Comparison of ENCODE assay signal across 15 cellular contexts in genomic region chr21:36122977-36123376, GRCh38. TPM values are rescaled to one million over a fixed set of nuclear protein-coding genes. Genes with fewer than 3 reads are reported as not detected.
DNase-seq lines count a peak whose midpoint lies in the region; ATAC-seq, FAIRE-seq and TF ChIP-seq lines count a peak whose summit lies in the region.
"Had no signal": no experiment of that assay in that cellular context is flagged by ENCODE, and none has a peak within 500 bp of the region (broad histone marks: within the 10 kb centered on the region; RNA-seq: fewer than 3 reads in every experiment).

No MANE protein-coding gene starts in this region.

- DNase-seq in NCI-H82 (lab: John Stamatoyannopoulos, UW), result peak; percentile 16
- no peak for DNase-seq in NCI-H82 treated with DMSO at 0.1 percent for 48 hours (lab: John Stamatoyannopoulos, UW; ENCODE audit: unreplicated experiment)
- DNase-seq in PC-3, result no peak
- DNase-seq in endothelial cell of umbilical vein (ENCODE audit: low read depth, low spot score), result peak; percentile 11
- no peak for DNase-seq in spleen
- DNase-seq: ACHN; activated CD4-positive, CD25-positive, alpha-beta regulatory T cell; NCI-H187 treated with DMSO at 0.1 percent for 48 hours; stimulated activated CD4-positive, alpha-beta T cell treated with anti-CD3 and anti-CD28 coated beads, Interleukin-1b, Interleukin-23, amount 100 ng/mL, for 48 hours; stimulated activated naive CD8-positive, alpha-beta T cell treated with anti-CD3 and anti-CD28 coated beads, Interleukin-15, amount 100 ng/mL, for 72 hours had no signal

- ATAC-seq in PC-3 (no peak), HG03097 (IDR thresholded peaks at IDR 0.05; ENCODE audit: low FRiP score, unreplicated experiment) (no peak), HG03108 (IDR thresholded peaks at IDR 0.05; ENCODE audit: unreplicated experiment) (no peak), HG02588 (IDR thresholded peaks at IDR 0.05; ENCODE audit: unreplicated experiment) (no peak)
- ATAC-seq: natural killer cell treated with Interleukin-12 subunit alpha and Interleukin-12 subunit beta and Interleukin-15 and Interleukin-18, amount 100 ng/mL, for 72 hours; stimulated activated naive CD8-positive, alpha-beta T cell treated with anti-CD3 and anti-CD28 coated beads, Interleukin-15, amount 100 ng/mL, for 72 hours had no signal

- no peak overlapping the region for H3K9ac ChIP-seq in PC-3 (ENCODE audit: low read length)
- no peak overlapping the region for H3K9ac ChIP-seq in endothelial cell of umbilical vein (replicated peaks; ENCODE audit: extremely low read depth, insufficient read depth, low read length)

- H3K9me1 ChIP-seq in endothelial cell of umbilical vein (replicated peaks; ENCODE audit: control insufficient read depth, extremely low read depth, insufficient read depth, low read length), result no peaks in the 10 kb centered on the region

- CTCF ChIA-PET in PC-3 (lab: Charles Lee) (no interaction called here), endothelial cell of umbilical vein (lab: Charles Lee) (interaction anchor here (0.6 to 2.5 kb wide), 12 partner anchors 9 to 275 kb away, joined by 3 to 13 read pairs (median 3); no protein-coding TSS in a partner anchor)

- WGBS in spleen, 5 donors, result 53 to 73% (median 61%) methylated on average over 4 of the region's 4 CpGs

- H3K36me3 ChIP-seq in PC-3 (ENCODE audit: low read depth, low read length) (no peaks in the 10 kb centered on the region), endothelial cell of umbilical vein (ENCODE audit: control insufficient read depth in 2 of 2, extremely low read depth in 1 of 2, insufficient read depth in 2 of 2, low read length in 2 of 2) (no peaks in the 10 kb centered on the region), spleen (no peaks in the 10 kb centered on the region)

- H3K4me3 ChIP-seq in PC-3 (ENCODE audit: low read length) (no peak overlapping the region), endothelial cell of umbilical vein (replicated peaks in 1 of 3; ENCODE audit: insufficient read depth in 1 of 3, low read depth in 1 of 3, low read length in 3 of 3) (no peak overlapping the region), spleen (no peak overlapping the region)

- POLR2A ChIA-PET in PC-3 (lab: Charles Lee; ENCODE audit: unreplicated experiment) (no interaction called here), endothelial cell of umbilical vein (lab: Charles Lee) (no interaction called here)

- H3K9me3 ChIP-seq in PC-3 (ENCODE audit: low read length) (no peaks in the 10 kb centered on the region), endothelial cell of umbilical vein (replicated peaks; ENCODE audit: control insufficient read depth, insufficient read depth, low read length) (no peaks in the 10 kb centered on the region), spleen (no peaks in the 10 kb centered on the region)

- H3K27me3 ChIP-seq in PC-3 (ENCODE audit: low read length) (no peaks in the 10 kb centered on the region), endothelial cell of umbilical vein (ENCODE audit: control insufficient read depth in 2 of 2, insufficient read depth in 2 of 2, low read length in 2 of 2) (peaks cover 3% of the 10 kb centered on the region in 2 experiments), spleen (replicated peaks in 1 of 7) (no peaks in the 10 kb centered on the region)

- H3K9me2 ChIP-seq in PC-3 (replicated peaks; ENCODE audit: low read length), result no peaks in the 10 kb centered on the region

- no peaks in the 10 kb centered on the region for H3K79me2 ChIP-seq in PC-3 (ENCODE audit: low read length)
- no peaks in the 10 kb centered on the region for H3K79me2 ChIP-seq in endothelial cell of umbilical vein (ENCODE audit: control insufficient read depth, insufficient read depth, low read length)

- H3K4me1 ChIP-seq in PC-3 (ENCODE audit: insufficient read depth, low read length) (peaks cover 19% of the 10 kb centered on the region), endothelial cell of umbilical vein (ENCODE audit: control insufficient read depth, extremely low read depth, insufficient read depth, low read length) (no peaks in the 10 kb centered on the region), spleen (peaks cover 0 to 13% (median 3%) of the 10 kb centered on the region in 6 donors)

- H3K4me2 ChIP-seq in PC-3 (ENCODE audit: low read length) (no peak overlapping the region), endothelial cell of umbilical vein (ENCODE audit: insufficient read depth, low read length) (no peak overlapping the region)

- H3K27ac ChIP-seq in PC-3 (ENCODE audit: low read length), result no peak overlapping the region
- no peak overlapping the region for H3K27ac ChIP-seq in endothelial cell of umbilical vein (ENCODE audit: insufficient read depth, low read depth, low read length)
- no peak overlapping the region for H3K27ac ChIP-seq in spleen

- no TSS peak for BruUV-seq in PC-3 (replicated peaks; lab: Mats Ljungman, UMichigan)
- BruUV-seq in endothelial cell of umbilical vein (replicated peaks; lab: Mats Ljungman, UMichigan), result no TSS peak

- no peak overlapping the region for H2AFZ ChIP-seq in PC-3 (ENCODE audit: low read length)
- no peak overlapping the region for H2AFZ ChIP-seq in endothelial cell of umbilical vein (ENCODE audit: low read depth, low read length)

- TF ChIP-seq POLR2A in endothelial cell of umbilical vein (IDR thresholded peaks at IDR 0.05; ENCODE audit: low read depth, low read length), result no peak
- no peak for TF ChIP-seq POLR2A in spleen (IDR thresholded peaks at IDR 0.05)

- peak; percentile 34 for TF ChIP-seq CTCF in PC-3 (conservative IDR thresholded peaks at IDR 0.05; ENCODE audit: low read depth, low read length)
- TF ChIP-seq CTCF in endothelial cell of umbilical vein (IDR thresholded peaks at IDR 0.05; ENCODE audit: extremely low read depth in 1 of 2, insufficient read depth in 1 of 2, low read depth in 1 of 2, low read length in 2 of 2), result peak; percentile 8 to 41
- TF ChIP-seq CTCF in spleen (IDR thresholded peaks at IDR 0.05 in 8 of 11, conservative IDR thresholded peaks at IDR 0.05 in 3 of 11), result peak in 7 of 11 experiments; percentile 11 to 47 (median 33)

- dilution Hi-C loops in endothelial cell of umbilical vein (cut with MboI; ENCODE audit: extremely low pct_ligation_motif_present, low sequenced_read_pairs), result no loop called here

- H4K20me1 ChIP-seq in PC-3 (ENCODE audit: low read length), result no peaks in the 10 kb centered on the region
- no peaks in the 10 kb centered on the region for H4K20me1 ChIP-seq in endothelial cell of umbilical vein (replicated peaks; ENCODE audit: control insufficient read depth, extremely low read depth, insufficient read depth, low read length)

- intact Hi-C loops in PC-3 (cut with micrococcal nuclease) (no loop called here), endothelial cell of umbilical vein (cut with micrococcal nuclease) (no loop called here), spleen (cut with DNase I; ENCODE audit: low total_unique reads) (no loop called here)

- FAIRE-seq in endothelial cell of umbilical vein (lab: Jason Lieb, UNC), result peak; percentile 75
- FAIRE-seq: RCC 7860 had no signal

- no peaks in the 10 kb centered on the region for H3F3A ChIP-seq in PC-3 (ENCODE audit: low read length, unreplicated experiment)

TF ChIP-seq in endothelial cell of umbilical vein, 7 proteins besides CTCF, POLR2A, EP300 and RAD21 (continues in another document):
- TF ChIP-seq FOS (IDR thresholded peaks at IDR 0.05; ENCODE audit: borderline replicate concordance, insufficient read depth, low read length) (no peak), MAX (IDR thresholded peaks at IDR 0.05; ENCODE audit: insufficient read depth, insufficient read length) (no peak), EZH2 (IDR thresholded peaks at IDR 0.05; ENCODE audit: borderline replicate concordance, low read depth, low read length, severe bottlenecking) (no peak), MYC (IDR thresholded peaks at IDR 0.05; ENCODE audit: low read depth, low read length) (no peak)

RNA-seq across cellular contexts. Expression of gene CBR3, which starts 11.9 kb away (rescaled TPM):
- total RNA-seq in PC-3 (2014; rRNA removed) (49.3 and 56.3 TPM in 2 replicates), endothelial cell of umbilical vein (10.8 and 13.3 TPM in 2 replicates), spleen (1 to 10 TPM; 1.4 to 3.4 (median 2.9) TPM)
- polyA plus RNA-seq in endothelial cell of umbilical vein (8.5 and 9.7 TPM in 2 replicates), spleen (1 to 10 TPM; 1.7 to 4.5 (median 4.0) TPM)
- polyA plus RNA-seq in endothelial cell of umbilical vein (2011; cell fraction: cytosol; rRNA removed), result 9.2 and 9.8 TPM in 2 replicates
- polyA plus RNA-seq in endothelial cell of umbilical vein (2011; cell fraction: nucleus; rRNA removed), result 2.9 and 4.0 TPM in 2 replicates
- 17.7 and 18.2 TPM in 2 replicates for polyA plus RNA-seq in endothelial cell of umbilical vein (2012)
- 4.0 and 5.8 TPM in 2 replicates for polyA minus RNA-seq in endothelial cell of umbilical vein
- polyA minus RNA-seq in endothelial cell of umbilical vein (2011; cell fraction: cytosol; rRNA and poly(A)+ RNA removed), result 4.5 TPM
- 0.77 and 2.6 TPM in 2 replicates for polyA minus RNA-seq in endothelial cell of umbilical vein (2011; cell fraction: nucleus; rRNA and poly(A)+ RNA removed)

RNA-seq across cellular contexts. Expression of gene DOP1B, which starts 33.6 kb away (rescaled TPM):
- 7.0 and 8.9 TPM in 2 replicates for total RNA-seq in PC-3 (2014; rRNA removed)
- total RNA-seq in endothelial cell of umbilical vein, result 9.3 and 9.9 TPM in 2 replicates
- polyA plus RNA-seq in endothelial cell of umbilical vein, result 3.7 and 4.0 TPM in 2 replicates
- 3.2 and 3.9 TPM in 2 replicates for polyA plus RNA-seq in endothelial cell of umbilical vein (2011; cell fraction: cytosol; rRNA removed)
- 5.9 and 10.1 TPM in 2 replicates for polyA plus RNA-seq in endothelial cell of umbilical vein (2011; cell fraction: nucleus; rRNA removed)
- 6.7 and 7.3 TPM in 2 replicates for polyA plus RNA-seq in endothelial cell of umbilical vein (2012)
- polyA minus RNA-seq in endothelial cell of umbilical vein, result 6.9 and 8.3 TPM in 2 replicates
- 1.8 TPM for polyA minus RNA-seq in endothelial cell of umbilical vein (2011; cell fraction: cytosol; rRNA and poly(A)+ RNA removed)
- polyA minus RNA-seq in endothelial cell of umbilical vein (2011; cell fraction: nucleus; rRNA and poly(A)+ RNA removed), result 7.9 and 9.7 TPM in 2 replicates
- total RNA-seq in spleen, result 10 to 100 TPM; 20.8 to 29.2 (median 23.3) TPM
- 1 to 10 TPM; 2.9 to 4.9 (median 3.1) TPM for polyA plus RNA-seq in spleen

RNA-seq across cellular contexts. Expression of gene CBR1, which starts 53.2 kb away (rescaled TPM):
- total RNA-seq in PC-3 (2014; rRNA removed) (297 and 343 TPM in 2 replicates), endothelial cell of umbilical vein (37.2 and 41.3 TPM in 2 replicates), spleen (100 to 1,000 TPM in 1 of 7 donors, 10 to 100 TPM in 6; 30.7 to 128 (median 38.4) TPM)
- polyA plus RNA-seq in endothelial cell of umbilical vein (124 and 164 TPM in 2 replicates), spleen (10 to 100 TPM; 31.6 to 63.0 (median 52.7) TPM)
- 68.9 and 77.6 TPM in 2 replicates for polyA plus RNA-seq in endothelial cell of umbilical vein (2011; cell fraction: cytosol; rRNA removed)
- polyA plus RNA-seq in endothelial cell of umbilical vein (2011; cell fraction: nucleus; rRNA removed), result 27.9 and 28.0 TPM in 2 replicates
- 42.1 and 46.3 TPM in 2 replicates for polyA plus RNA-seq in endothelial cell of umbilical vein (2012)
- polyA minus RNA-seq in endothelial cell of umbilical vein, result 32.2 and 43.4 TPM in 2 replicates
- 87.5 TPM for polyA minus RNA-seq in endothelial cell of umbilical vein (2011; cell fraction: cytosol; rRNA and poly(A)+ RNA removed)
- polyA minus RNA-seq in endothelial cell of umbilical vein (2011; cell fraction: nucleus; rRNA and poly(A)+ RNA removed), result 5.2 and 10.6 TPM in 2 replicates

Comparison
In these comparisons a context has a peak if more than half of its experiments do, and no peak if none do; other contexts are left out.
1. DNase-seq: peak in NCI-H82 (single experiment) and endothelial cell of umbilical vein (single experiment); none in NCI-H82 treated with DMSO at 0.1 percent for 48 hours (single experiment), PC-3 (single experiment) and spleen (single experiment).
2. Peak in every context shown above with its lines, with median percentiles within 50 percentile points of each other: CTCF ChIP-seq.